Comparison of ENCODE assay signal across 8 cellular contexts in genomic region chr19:54451331-54451871, GRCh38. TPM values are rescaled to one million over a fixed set of nuclear protein-coding genes. Genes with fewer than 3 reads are reported as not detected.
DNase-seq lines count a peak whose midpoint lies in the region; ATAC-seq, FAIRE-seq and TF ChIP-seq lines count a peak whose summit lies in the region.

No MANE protein-coding gene starts in this region.

- in situ Hi-C loops in transverse colon (cut with MboI; ENCODE audit: low pct_ligation_motif_present in 1 of 4, low pct_unique_long_range_greater_than_20kb in 1 of 4, low sequenced_read_pairs in 3 of 4): no loop called here

- no peaks in the 10 kb centered on the region for H3K27me3 ChIP-seq in GM23338 (ENCODE audit: insufficient read depth)
- no peaks in the 10 kb centered on the region for H3K27me3 ChIP-seq in keratinocyte (ENCODE audit: control insufficient read depth, extremely low read depth, insufficient read depth, low read length)
- H3K27me3 ChIP-seq in transverse colon: no peaks in the 10 kb centered on the region

- peak overlapping the region; percentile 26; the same call in 1 of the 2 replicates for H3K27ac ChIP-seq in GM23338 (ENCODE audit: low read depth)
- no peak overlapping the region for H3K27ac ChIP-seq in keratinocyte (ENCODE audit: control insufficient read depth, insufficient read depth, low read length)
- no peak overlapping the region for H3K27ac ChIP-seq in transverse colon

- H3K9me2 ChIP-seq in GM23338 (ENCODE audit: insufficient read depth): no peaks in the 10 kb centered on the region

- TF ChIP-seq EP300 in transverse colon (IDR thresholded peaks at IDR 0.05; ENCODE audit: low read depth): no peak

- DNase-seq in A172 (ENCODE audit: low spot score) (peak; percentile 32), GM23338 (ENCODE audit: low spot score) (no peak), keratinocyte (ENCODE audit: low read depth, low spot score) (no peak), transverse colon (no peak), AML-193 (lab: John Stamatoyannopoulos, UW) (no peak), NCI-H128 (lab: John Stamatoyannopoulos, UW; ENCODE audit: unreplicated experiment) (no peak)
- DNase-seq in activated CD4-positive, alpha-beta memory T cell treated with anti-CD3 and anti-CD28 coated beads, Interleukin-2, amount 10 ng/mL, durations not matched to agents 7 days and 5 days: no peak

- H3K9ac ChIP-seq in keratinocyte (ENCODE audit: control insufficient read depth, extremely low read depth, insufficient read depth, low read length): peak overlapping the region; percentile 96

- H2AFZ ChIP-seq in GM23338: no peak overlapping the region
- H2AFZ ChIP-seq in keratinocyte (ENCODE audit: control insufficient read depth, low read length): no peak overlapping the region

- H3K9me3 Mint-ChIP-seq in GM23338: peaks cover 12% of the 10 kb centered on the region
- H3K9me3 Mint-ChIP-seq in activated CD4-positive, alpha-beta memory T cell treated with anti-CD3 and anti-CD28 coated beads, Interleukin-2, amount 10 ng/mL, durations not matched to agents 7 days and 5 days: no peaks in the 10 kb centered on the region

- peaks cover 2% of the 10 kb centered on the region for H3K9me1 ChIP-seq in keratinocyte (ENCODE audit: control insufficient read depth, extremely low read depth, insufficient read depth, low read length)

- H3K4me3 ChIP-seq in GM23338 (no peak overlapping the region), keratinocyte (ENCODE audit: control insufficient read depth in 2 of 3, extremely low read depth in 1 of 3, insufficient read depth in 2 of 3, low read depth in 1 of 3, low read length in 3 of 3) (no peak overlapping the region), transverse colon (no peak overlapping the region)

- CTCF ChIA-PET in activated CD4-positive, alpha-beta memory T cell treated with anti-CD3 and anti-CD28 coated beads, Interleukin-2, amount 10 ng/mL, durations not matched to agents 7 days and 5 days (lab: Charles Lee): no interaction called here

- H3K9me3 ChIP-seq in keratinocyte (ENCODE audit: control insufficient read depth, low read depth, low read length) (no peaks in the 10 kb centered on the region), transverse colon (no peaks in the 10 kb centered on the region)

- H3K36me3 ChIP-seq in GM23338 (ENCODE audit: insufficient read depth) (peaks cover 29% of the 10 kb centered on the region), keratinocyte (ENCODE audit: control insufficient read depth in 2 of 2, extremely low read depth in 1 of 2, insufficient read depth in 2 of 2, low read length in 2 of 2) (peaks cover 41 to 46% of the 10 kb centered on the region in 2 experiments), transverse colon (peaks cover 0 to 49% (median 23%) of the 10 kb centered on the region in 4 donors)

- H4K20me1 ChIP-seq in GM23338 (replicated peaks; ENCODE audit: insufficient read depth) (peaks cover 33% of the 10 kb centered on the region), keratinocyte (ENCODE audit: control insufficient read depth, extremely low read depth, insufficient read depth, low read length) (peaks cover 20% of the 10 kb centered on the region)

- intact Hi-C loops in transverse colon (cut with DNase I; ENCODE audit: low total_unique reads): no loop called here

- H3K4me1 ChIP-seq in GM23338 (ENCODE audit: insufficient read depth) (peaks cover 9% of the 10 kb centered on the region), keratinocyte (ENCODE audit: control insufficient read depth, extremely low read depth, insufficient read depth, low read length) (peaks cover 27% of the 10 kb centered on the region), transverse colon (peaks cover 28 to 33% (median 32%) of the 10 kb centered on the region in 4 donors)

- H3K79me2 ChIP-seq in GM23338 (replicated peaks; ENCODE audit: insufficient read depth) (peaks cover 62% of the 10 kb centered on the region), keratinocyte (ENCODE audit: control insufficient read depth, insufficient read depth, low read length) (peaks cover 95% of the 10 kb centered on the region)

- peaks cover 19% of the 10 kb centered on the region for H3K4me1 Mint-ChIP-seq in GM23338
- peaks cover 47% of the 10 kb centered on the region for H3K4me1 Mint-ChIP-seq in activated CD4-positive, alpha-beta memory T cell treated with anti-CD3 and anti-CD28 coated beads, Interleukin-2, amount 10 ng/mL, durations not matched to agents 7 days and 5 days

- 62 to 65% methylated on average over 5 to 9 of the region's 9 CpGs for WGBS in transverse colon (ENCODE audit: low coverage in 1 of 2), 2 donors

- FAIRE-seq in keratinocyte (lab: Jason Lieb, UNC): no peak

- no peaks in the 10 kb centered on the region for H3F3A ChIP-seq in GM23338 (replicated peaks; ENCODE audit: low read depth)

- H3K27me3 Mint-ChIP-seq in GM23338 (ENCODE audit: insufficient read depth, low read depth, poor library complexity): peaks cover 15% of the 10 kb centered on the region
- H3K27me3 Mint-ChIP-seq in activated CD4-positive, alpha-beta memory T cell treated with anti-CD3 and anti-CD28 coated beads, Interleukin-2, amount 10 ng/mL, durations not matched to agents 7 days and 5 days: no peaks in the 10 kb centered on the region

- peak overlapping the region; percentile 34; the same call in 1 of the 2 replicates for H3K27ac Mint-ChIP-seq in GM23338
- H3K27ac Mint-ChIP-seq in activated CD4-positive, alpha-beta memory T cell treated with anti-CD3 and anti-CD28 coated beads, Interleukin-2, amount 10 ng/mL, durations not matched to agents 7 days and 5 days: peak overlapping the region; percentile 97

- TF ChIP-seq CTCF in GM23338 (conservative IDR thresholded peaks at IDR 0.05; ENCODE audit: low read depth in 2 of 2) (no peak), keratinocyte (optimal IDR thresholded peaks at IDR 0.05 in 1 of 3, IDR thresholded peaks at IDR 0.05 in 1 of 3, conservative IDR thresholded peaks at IDR 0.05 in 1 of 3; ENCODE audit: extremely low read depth in 1 of 3, insufficient read depth in 2 of 3, low read length in 3 of 3) (no peak), transverse colon (IDR thresholded peaks at IDR 0.05) (no peak)

- dilution Hi-C loops in keratinocyte (cut with MboI; ENCODE audit: extremely low pct_ligation_motif_present, low sequenced_read_pairs): no loop called here

- no peak for ATAC-seq in GM23338
- no peak for ATAC-seq in GM18511 (IDR thresholded peaks at IDR 0.05; ENCODE audit: unreplicated experiment)

- peak overlapping the region; percentile 98; the same call in 2 of the 3 replicates for H3K4me3 Mint-ChIP-seq in GM23338
- peak overlapping the region; percentile 99 for H3K4me3 Mint-ChIP-seq in activated CD4-positive, alpha-beta memory T cell treated with anti-CD3 and anti-CD28 coated beads, Interleukin-2, amount 10 ng/mL, durations not matched to agents 7 days and 5 days

- H3K36me3 Mint-ChIP-seq in GM23338 (ENCODE audit: low read depth): peaks cover 59% of the 10 kb centered on the region
- H3K36me3 Mint-ChIP-seq in activated CD4-positive, alpha-beta memory T cell treated with anti-CD3 and anti-CD28 coated beads, Interleukin-2, amount 10 ng/mL, durations not matched to agents 7 days and 5 days (ENCODE audit: low read depth): peaks cover 84% of the 10 kb centered on the region

- POLR2A ChIA-PET in activated CD4-positive, alpha-beta memory T cell treated with anti-CD3 and anti-CD28 coated beads, Interleukin-2, amount 10 ng/mL, durations not matched to agents 7 days and 5 days (lab: Charles Lee): interaction anchor here (4.6 kb wide), 1 partner anchor 11 kb away, joined by 66 read pairs; the partner anchor contains the start of gene LENG9

- H3K4me2 ChIP-seq in GM23338 (no peak overlapping the region), keratinocyte (ENCODE audit: control insufficient read depth, extremely low read depth, insufficient read depth, low read depth, low read length) (peak overlapping the region; percentile 88)

- TF ChIP-seq POLR2A in transverse colon (IDR thresholded peaks at IDR 0.05): no peak

RNA-seq across cellular contexts. Expression of gene LENG8, which starts 2.4 kb away (rescaled TPM):
- total RNA-seq in A172 (2014; rRNA removed; shearing (Covaris generic)): 13.6 and 14.8 TPM in 2 replicates
- total RNA-seq in GM23338 (2014; rRNA removed; shearing (Covaris generic)): 45.6 and 74.3 TPM in 2 replicates
- 41.2 and 42.1 TPM in 2 replicates for polyA plus RNA-seq in GM23338 (2016; fragmentation: Nextera tagmentation; extraction: Ambion mirVana)
- 100 to 1,000 TPM; 231 to 233 TPM for total RNA-seq in activated CD4-positive, alpha-beta memory T cell treated with anti-CD3 and anti-CD28 coated beads, Interleukin-2, amount 10 ng/mL, durations not matched to agents 7 days and 5 days
- polyA plus RNA-seq in keratinocyte: 29.4 to 75.6 TPM (median 33.4 TPM) in 3 replicates
- 32.7 TPM for polyA plus RNA-seq in keratinocyte (2011; ENCODE audit: low read depth)
- 4.1 and 6.2 TPM in 2 replicates for polyA plus RNA-seq in keratinocyte (2011; cell fraction: cytosol; rRNA removed)
- 793 and 1,107 TPM in 2 replicates for polyA plus RNA-seq in keratinocyte (2011; cell fraction: nucleus; rRNA removed)
- 45.7 and 76.8 TPM in 2 replicates for polyA plus RNA-seq in keratinocyte (2012; ENCODE audit: low replicate concordance)
- polyA minus RNA-seq in keratinocyte: 61.8 to 117 TPM (median 66.2 TPM) in 3 replicates
- polyA minus RNA-seq in keratinocyte (2011; cell fraction: cytosol; rRNA and poly(A)+ RNA removed): 29.4 TPM
- 115 and 133 TPM in 2 replicates for polyA minus RNA-seq in keratinocyte (2011; cell fraction: nucleus; rRNA and poly(A)+ RNA removed)
- total RNA-seq in transverse colon: 1,000 to 10,000 TPM in 1 of 4 donors, 100 to 1,000 TPM in 3; 194 to 1,037 (median 566) TPM

RNA-seq across cellular contexts. Expression of gene LENG9, which starts 12.2 kb away (rescaled TPM):
- total RNA-seq in A172 (2014; rRNA removed; shearing (Covaris generic)): not detected in 2 replicates
- total RNA-seq in GM23338 (2014; rRNA removed; shearing (Covaris generic)): 3.3 and 6.4 TPM in 2 replicates
- polyA plus RNA-seq in GM23338 (2016; fragmentation: Nextera tagmentation; extraction: Ambion mirVana) (0.26 and 0.52 TPM in 2 replicates), keratinocyte (1.3 to 2.2 TPM (median 2.1 TPM) in 3 replicates)
- 1 to 10 TPM; 8.5 to 8.7 TPM for total RNA-seq in activated CD4-positive, alpha-beta memory T cell treated with anti-CD3 and anti-CD28 coated beads, Interleukin-2, amount 10 ng/mL, durations not matched to agents 7 days and 5 days
- 0.41 TPM for polyA plus RNA-seq in keratinocyte (2011; ENCODE audit: low read depth)
- polyA plus RNA-seq in keratinocyte (2011; cell fraction: cytosol; rRNA removed): 1.2 and 2.8 TPM in 2 replicates
- polyA plus RNA-seq in keratinocyte (2011; cell fraction: nucleus; rRNA removed): 1.9 and 3.5 TPM in 2 replicates
- 2.4 and 5.8 TPM in 2 replicates for polyA plus RNA-seq in keratinocyte (2012; ENCODE audit: low replicate concordance)
- polyA minus RNA-seq in keratinocyte: 1.2 to 3.3 TPM (median 2.0 TPM) in 3 replicates
- polyA minus RNA-seq in keratinocyte (2011; cell fraction: cytosol; rRNA and poly(A)+ RNA removed): 8.1 TPM
- polyA minus RNA-seq in keratinocyte (2011; cell fraction: nucleus; rRNA and poly(A)+ RNA removed): 3.3 and 4.0 TPM in 2 replicates
- 10 to 100 TPM in 3 of 4 donors, 1 to 10 TPM in 1; 1.1 to 16.5 (median 12.3) TPM for total RNA-seq in transverse colon

RNA-seq across cellular contexts. Expression of gene CDC42EP5, which starts 21.7 kb away (rescaled TPM):
- 17.2 and 19.1 TPM in 2 replicates for total RNA-seq in A172 (2014; rRNA removed; shearing (Covaris generic))
- 0.35 and 3.4 TPM in 2 replicates for total RNA-seq in GM23338 (2014; rRNA removed; shearing (Covaris generic))
- 1.4 and 2.3 TPM in 2 replicates for polyA plus RNA-seq in GM23338 (2016; fragmentation: Nextera tagmentation; extraction: Ambion mirVana)
- not detected for total RNA-seq in activated CD4-positive, alpha-beta memory T cell treated with anti-CD3 and anti-CD28 coated beads, Interleukin-2, amount 10 ng/mL, durations not matched to agents 7 days and 5 days
- polyA plus RNA-seq in keratinocyte: 8.6 to 16.4 TPM (median 9.4 TPM) in 3 replicates
- 4.4 TPM for polyA plus RNA-seq in keratinocyte (2011; ENCODE audit: low read depth)
- 4.9 and 31.9 TPM in 2 replicates for polyA plus RNA-seq in keratinocyte (2011; cell fraction: cytosol; rRNA removed)
- 4.2 and 13.3 TPM in 2 replicates for polyA plus RNA-seq in keratinocyte (2011; cell fraction: nucleus; rRNA removed)
- 19.2 and 29.7 TPM in 2 replicates for polyA plus RNA-seq in keratinocyte (2012; ENCODE audit: low replicate concordance)
- 0.67 to 1.7 TPM (median 1.2 TPM) in 3 replicates for polyA minus RNA-seq in keratinocyte
- 34.3 TPM for polyA minus RNA-seq in keratinocyte (2011; cell fraction: cytosol; rRNA and poly(A)+ RNA removed)
- 3.3 and 3.6 TPM in 2 replicates for polyA minus RNA-seq in keratinocyte (2011; cell fraction: nucleus; rRNA and poly(A)+ RNA removed)
- total RNA-seq in transverse colon: 100 to 1,000 TPM; 210 to 231 (median 214) TPM

RNA-seq across cellular contexts. Expression of gene TTYH1, which starts 36.1 kb away (rescaled TPM):
- not detected in 2 replicates for total RNA-seq in A172 (2014; rRNA removed; shearing (Covaris generic))
- 31.8 and 40.8 TPM in 2 replicates for total RNA-seq in GM23338 (2014; rRNA removed; shearing (Covaris generic))
- 18.2 and 21.5 TPM in 2 replicates for polyA plus RNA-seq in GM23338 (2016; fragmentation: Nextera tagmentation; extraction: Ambion mirVana)
- total RNA-seq in activated CD4-positive, alpha-beta memory T cell treated with anti-CD3 and anti-CD28 coated beads, Interleukin-2, amount 10 ng/mL, durations not matched to agents 7 days and 5 days: under 1 TPM; 0.53 to 0.68 TPM
- polyA plus RNA-seq in keratinocyte: 0.05 to 0.13 TPM in 2 of 3 replicates, not detected in the other
- polyA plus RNA-seq in keratinocyte (2011; ENCODE audit: low read depth): 0.96 TPM
- polyA plus RNA-seq in keratinocyte (2011; cell fraction: cytosol; rRNA removed): 0.14 TPM in 1 of 2 replicates, not detected in the other
- polyA plus RNA-seq in keratinocyte (2011; cell fraction: nucleus; rRNA removed): not detected in 2 replicates
- polyA plus RNA-seq in keratinocyte (2012; ENCODE audit: low replicate concordance): 0.07 and 0.73 TPM in 2 replicates
- not detected in 3 replicates for polyA minus RNA-seq in keratinocyte
- polyA minus RNA-seq in keratinocyte (2011; cell fraction: cytosol; rRNA and poly(A)+ RNA removed): not detected
- polyA minus RNA-seq in keratinocyte (2011; cell fraction: nucleus; rRNA and poly(A)+ RNA removed): not detected in 2 replicates
- total RNA-seq in transverse colon: 1 to 10 TPM; 1.1 to 7.5 (median 3.0) TPM

RNA-seq across cellular contexts. Expression of gene LAIR2, which starts 51.2 kb away (rescaled TPM):
- total RNA-seq in A172 (2014; rRNA removed; shearing (Covaris generic)): not detected in 2 replicates
- total RNA-seq in GM23338 (2014; rRNA removed; shearing (Covaris generic)): not detected in 2 replicates
- polyA plus RNA-seq in GM23338 (2016; fragmentation: Nextera tagmentation; extraction: Ambion mirVana): not detected in 2 replicates
- 1 to 10 TPM; 2.4 to 3.8 TPM for total RNA-seq in activated CD4-positive, alpha-beta memory T cell treated with anti-CD3 and anti-CD28 coated beads, Interleukin-2, amount 10 ng/mL, durations not matched to agents 7 days and 5 days
- not detected in 3 replicates for polyA plus RNA-seq in keratinocyte
- polyA plus RNA-seq in keratinocyte (2011; ENCODE audit: low read depth): not detected
- not detected in 2 replicates for polyA plus RNA-seq in keratinocyte (2011; cell fraction: cytosol; rRNA removed)
- polyA plus RNA-seq in keratinocyte (2011; cell fraction: nucleus; rRNA removed): not detected in 2 replicates
- polyA plus RNA-seq in keratinocyte (2012; ENCODE audit: low replicate concordance): not detected in 2 replicates
- polyA minus RNA-seq in keratinocyte: not detected in 3 replicates
- not detected for polyA minus RNA-seq in keratinocyte (2011; cell fraction: cytosol; rRNA and poly(A)+ RNA removed)
- polyA minus RNA-seq in keratinocyte (2011; cell fraction: nucleus; rRNA and poly(A)+ RNA removed): not detected in 2 replicates
- 1 to 10 TPM in 1 of 4 donors, not detected in 3; 3.2 TPM for total RNA-seq in transverse colon

Comparison
In these comparisons a context has a peak if more than half of its experiments do, and no peak if none do; other contexts are left out.
1. RNA of gene CDC42EP5, which starts 21.7 kb away (total RNA-seq): 210 to 231 TPM in transverse colon; 17.2 to 19.1 TPM in A172, 0.35 to 3.4 TPM in GM23338 and not detected in activated CD4-positive, alpha-beta memory T cell treated with anti-CD3 and anti-CD28 coated beads, Interleukin-2, amount 10 ng/mL, durations not matched to agents 7 days and 5 days; every median in the first group is over 10 times any median in the second.